ENCODE assay signal across 23 cellular contexts in the genomic region with DNA sequence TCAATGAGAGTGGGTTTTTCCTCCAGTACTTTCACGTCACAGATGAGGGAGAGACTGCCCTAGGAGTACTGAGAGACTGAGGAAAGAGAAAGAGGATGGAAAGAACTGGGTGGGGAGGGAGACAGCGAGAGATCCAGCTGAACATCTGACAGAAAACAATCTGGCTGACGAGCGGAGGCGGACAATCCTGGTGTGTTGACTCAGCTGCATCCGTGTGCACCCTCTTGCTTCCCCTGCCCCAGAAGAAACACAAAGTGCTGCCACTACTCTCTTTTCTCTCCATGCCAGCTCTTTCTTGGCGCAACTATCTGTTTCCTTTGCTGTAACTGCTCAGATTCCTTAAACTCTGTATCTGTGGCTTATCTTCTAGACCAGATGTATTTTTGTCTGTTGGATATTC. TPM values are rescaled to one million over a fixed set of nuclear protein-coding genes. Genes with fewer than 3 reads are reported as not detected.
A peak's percentile ranks its signal among the peaks of the same experiment; 100 is the strongest.
DNase-seq lines count a peak whose midpoint lies in the region; ATAC-seq and TF ChIP-seq lines count a peak whose summit lies in the region.
"Had no signal": no experiment of that assay in that cellular context is flagged by ENCODE, and none has a peak within 500 bp of the region (broad histone marks: within the 10 kb centered on the region; RNA-seq: fewer than 3 reads in every experiment).

No MANE protein-coding gene starts in this region.

- intact Hi-C loops in head of caudate nucleus (cut with DNase I): no loop called here
- intact Hi-C loops in upper lobe of right lung (cut with DNase I): no loop called here

- DNase-seq in DMS53 (lab: John Stamatoyannopoulos, UW) (peak; percentile 93), NCI-H2081 treated with DMSO at 0.1 percent for 48 hours (lab: John Stamatoyannopoulos, UW) (peak; percentile 63), SHP77 (lab: John Stamatoyannopoulos, UW) (peak; percentile 56 to 71), head of caudate nucleus (peak in 41 of 42 donors; percentile 13 to 86 (median 58)), upper lobe of right lung (no peak)
- DNase-seq in stimulated activated CD8-positive, alpha-beta memory T cell treated with anti-CD3 and anti-CD28 coated beads, Interleukin-4, amount 100 ng/mL, for 48 hours: no peak
- no peak for DNase-seq in activated T-cell treated with anti-CD3 and anti-CD28 coated beads, Interleukin-2, amount 50 U/mL, for 48 hours
- DNase-seq: activated B cell treated with CpG ODN at 0.5 μM for 24 hours; activated CD8-positive, alpha-beta T cell treated with anti-CD3 and anti-CD28 coated beads for 36 hours; activated T-cell treated with anti-CD3 and anti-CD28 coated beads, Interleukin-2, amount 50 U/mL, for 4 hours; CD4-positive, CD25-positive, alpha-beta regulatory T cell; colonic mucosa; DMS79; hypothalamus; NCI-H1694; NCI-H524 treated with DMSO at 0.1 percent for 48 hours; occipital lobe; SJCRH30; tibial artery had no signal

- no peaks in the 10 kb centered on the region for H3K9me3 ChIP-seq in upper lobe of right lung
- H3K9me3 ChIP-seq: colonic mucosa, SJCRH30 had no signal

- H3K4me1 ChIP-seq in upper lobe of right lung: no peaks in the 10 kb centered on the region
- H3K4me1 ChIP-seq: colonic mucosa, SJCRH30, tibial artery had no signal

- ATAC-seq in GM18909 (IDR thresholded peaks at IDR 0.05; ENCODE audit: poor library complexity, unreplicated experiment) (no peak), upper lobe of right lung (no peak)
- ATAC-seq: activated CD8-positive, alpha-beta T cell treated with anti-CD3 and anti-CD28 coated beads for 36 hours; activated T-cell treated with anti-CD3 and anti-CD28 coated beads, Interleukin-2, amount 50 U/mL, for 4 hours; sciatic nerve; stimulated activated memory B cell treated with anti-CD40 and anti-IgM and Interleukin-4, amounts not matched to agents 10 μg/mL and 1 μg/mL and 100 μg/mL, for 72 hours had no signal

- TF ChIP-seq CTCF in upper lobe of right lung (IDR thresholded peaks at IDR 0.05): no peak

- peaks cover 11% of the 10 kb centered on the region for H3K27me3 ChIP-seq in upper lobe of right lung
- H3K27me3 ChIP-seq: SJCRH30, tibial artery had no signal

- no peaks in the 10 kb centered on the region for H3K36me3 ChIP-seq in upper lobe of right lung
- H3K36me3 ChIP-seq: colonic mucosa, SJCRH30, tibial artery had no signal

- H3K4me3 ChIP-seq in upper lobe of right lung: no peak overlapping the region
- H3K4me3 ChIP-seq: colonic mucosa, lung, SJCRH30, tibial artery had no signal

- H3K27ac ChIP-seq in upper lobe of right lung: no peak overlapping the region
- H3K27ac ChIP-seq: colonic mucosa, SJCRH30, tibial artery had no signal

RNA-seq across cellular contexts. Expression of gene RAPGEF4, which starts 7.5 kb away (rescaled TPM):
- 21.8 TPM for total RNA-seq in upper lobe of right lung
- total RNA-seq: activated B cell treated with CpG ODN at 0.5 μM for 24 hours had no signal

Comparison
In these comparisons a context has a peak if more than half of its experiments do, and no peak if none do; other contexts are left out.
1. DNase-seq: peak in DMS53 (single experiment), NCI-H2081 treated with DMSO at 0.1 percent for 48 hours (single experiment), SHP77 (2 of 2) and head of caudate nucleus (41 of 42); none in stimulated activated CD8-positive, alpha-beta memory T cell treated with anti-CD3 and anti-CD28 coated beads, Interleukin-4, amount 100 ng/mL, for 48 hours (single experiment), activated T-cell treated with anti-CD3 and anti-CD28 coated beads, Interleukin-2, amount 50 U/mL, for 48 hours (0 of 2) and upper lobe of right lung (single experiment).